ENCODE assay signal across 7 cellular contexts in the genomic region with DNA sequence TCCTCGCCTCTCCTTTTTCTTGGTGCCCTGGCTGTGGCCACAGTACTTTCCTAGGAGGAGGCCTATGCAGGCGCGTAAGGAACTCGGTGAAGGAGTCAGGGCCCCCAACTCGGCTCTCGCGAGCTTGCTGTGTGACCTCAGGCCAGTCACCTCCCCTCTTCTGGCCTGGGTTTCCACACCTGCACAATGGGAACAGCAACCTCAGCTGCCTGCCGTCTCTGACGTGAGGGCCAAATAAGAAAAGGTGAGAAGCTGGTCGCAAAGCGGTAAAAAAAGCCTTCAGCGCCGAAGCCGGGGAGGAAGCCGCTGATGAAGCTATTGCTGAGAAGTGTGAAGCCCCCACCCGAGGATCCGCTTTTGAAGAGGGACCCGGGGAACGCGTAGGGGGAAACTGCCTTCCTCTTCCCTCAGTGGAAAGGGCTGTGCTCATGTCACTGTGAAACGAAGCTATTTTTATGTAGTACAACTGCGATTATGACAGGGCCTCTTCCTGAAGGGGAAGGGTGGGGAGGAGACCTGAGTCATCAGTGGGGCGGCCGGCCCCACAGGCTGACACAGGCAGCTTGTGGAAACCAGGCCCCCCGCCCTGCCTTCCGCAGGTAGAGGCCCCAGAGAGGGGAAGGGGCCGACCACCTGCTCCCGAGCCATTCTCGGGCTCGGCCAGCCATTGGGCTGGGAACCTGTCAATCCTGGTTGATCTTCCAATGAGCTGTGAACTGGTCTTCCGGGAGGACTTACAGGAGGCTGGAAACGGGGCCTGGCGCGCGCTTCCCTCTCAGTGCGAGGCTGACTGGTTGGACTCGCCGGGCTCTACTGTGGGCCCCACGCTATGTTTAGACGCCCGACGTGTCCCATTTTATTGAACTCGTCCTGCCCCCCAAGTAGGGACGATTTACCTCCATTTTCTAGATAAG. TPM values are rescaled to one million over a fixed set of nuclear protein-coding genes. Genes with fewer than 3 reads are reported as not detected.
DNase-seq lines count a peak whose midpoint lies in the region; ATAC-seq lines count a peak whose summit lies in the region.

No MANE protein-coding gene starts in this region.

- peak; percentile 66 for DNase-seq in OCI-M2 (lab: John Stamatoyannopoulos, UW; ENCODE audit: unreplicated experiment)
- DNase-seq in activated T-helper 2 cell treated with anti-CD3 and anti-CD28 coated beads, Interferon-gamma antibody, Interleukin-2, Interleukin-4, amounts not matched to agents 10 μg/mL and 5 μg/mL and 100 μg/mL, durations not matched to agents 14 hours and 24 hours and 36 hours (ENCODE audit: low spot score): peak; percentile 97
- peak; percentile 83 for DNase-seq in fibroblast of the conjunctiva (ENCODE audit: low read depth)
- DNase-seq in natural killer cell treated with Interleukin-12 subunit alpha and Interleukin-12 subunit beta and Interleukin-15 and Interleukin-18, amount 100 ng/mL, for 72 hours (ENCODE audit: low spot score): peak; percentile 95
- DNase-seq in stimulated activated naive B cell treated with anti-CD40 and anti-IgM and Interleukin-4, amounts not matched to agents 10 μg/mL and 1 μg/mL and 100 μg/mL, for 72 hours: peak; percentile 97

- H3K9me3 Mint-ChIP-seq in activated T-helper 2 cell treated with anti-CD3 and anti-CD28 coated beads, Interferon-gamma antibody, Interleukin-2, Interleukin-4, amounts not matched to agents 10 μg/mL and 5 μg/mL and 100 μg/mL, durations not matched to agents 14 hours and 24 hours and 36 hours: no peaks in the 10 kb centered on the region
- no peaks in the 10 kb centered on the region for H3K9me3 Mint-ChIP-seq in natural killer cell treated with Interleukin-12 subunit alpha and Interleukin-12 subunit beta and Interleukin-15 and Interleukin-18, amount 100 ng/mL, for 72 hours
- H3K9me3 Mint-ChIP-seq in stimulated activated naive B cell treated with anti-CD40 and anti-IgM and Interleukin-4, amounts not matched to agents 10 μg/mL and 1 μg/mL and 100 μg/mL, for 72 hours: no peaks in the 10 kb centered on the region

- intact Hi-C loops in activated T-helper 2 cell treated with anti-CD3 and anti-CD28 coated beads, Interferon-gamma antibody, Interleukin-2, Interleukin-4, amounts not matched to agents 10 μg/mL and 5 μg/mL and 100 μg/mL, durations not matched to agents 14 hours and 24 hours and 36 hours (cut with micrococcal nuclease): loop anchor here (1.0 to 5.0 kb wide), 5 partner anchors 52 to 646 kb away; partner anchors contain the start of genes PIF1, PLEKHO2 and RNU5A-1

- H3K4me1 Mint-ChIP-seq in activated T-helper 2 cell treated with anti-CD3 and anti-CD28 coated beads, Interferon-gamma antibody, Interleukin-2, Interleukin-4, amounts not matched to agents 10 μg/mL and 5 μg/mL and 100 μg/mL, durations not matched to agents 14 hours and 24 hours and 36 hours (ENCODE audit: low read depth): peaks cover 62% of the 10 kb centered on the region
- H3K4me1 Mint-ChIP-seq in natural killer cell treated with Interleukin-12 subunit alpha and Interleukin-12 subunit beta and Interleukin-15 and Interleukin-18, amount 100 ng/mL, for 72 hours (ENCODE audit: low read depth in 2 of 2): peaks cover 69 to 70% of the 10 kb centered on the region in 2 donors
- peaks cover 57 to 76% of the 10 kb centered on the region in 2 donors for H3K4me1 Mint-ChIP-seq in stimulated activated naive B cell treated with anti-CD40 and anti-IgM and Interleukin-4, amounts not matched to agents 10 μg/mL and 1 μg/mL and 100 μg/mL, for 72 hours

- no peaks in the 10 kb centered on the region for H3K36me3 Mint-ChIP-seq in activated T-helper 2 cell treated with anti-CD3 and anti-CD28 coated beads, Interferon-gamma antibody, Interleukin-2, Interleukin-4, amounts not matched to agents 10 μg/mL and 5 μg/mL and 100 μg/mL, durations not matched to agents 14 hours and 24 hours and 36 hours (ENCODE audit: low read depth)
- H3K36me3 Mint-ChIP-seq in natural killer cell treated with Interleukin-12 subunit alpha and Interleukin-12 subunit beta and Interleukin-15 and Interleukin-18, amount 100 ng/mL, for 72 hours: no peaks in the 10 kb centered on the region
- no peaks in the 10 kb centered on the region for H3K36me3 Mint-ChIP-seq in stimulated activated naive B cell treated with anti-CD40 and anti-IgM and Interleukin-4, amounts not matched to agents 10 μg/mL and 1 μg/mL and 100 μg/mL, for 72 hours

- ATAC-seq in GM18868 (IDR thresholded peaks at IDR 0.05; ENCODE audit: unreplicated experiment) (peak; percentile 68), HG03064 (IDR thresholded peaks at IDR 0.05; ENCODE audit: low read depth, unreplicated experiment) (peak; percentile 48)
- ATAC-seq in natural killer cell treated with Interleukin-12 subunit alpha and Interleukin-12 subunit beta and Interleukin-15 and Interleukin-18, amount 100 ng/mL, for 72 hours: peak; percentile 88 to 89
- ATAC-seq in stimulated activated naive B cell treated with anti-CD40 and anti-IgM and Interleukin-4, amounts not matched to agents 10 μg/mL and 1 μg/mL and 100 μg/mL, for 72 hours (replicated peaks): peak; percentile 75 to 83

- peak overlapping the region; percentile 86 for H3K4me3 Mint-ChIP-seq in activated T-helper 2 cell treated with anti-CD3 and anti-CD28 coated beads, Interferon-gamma antibody, Interleukin-2, Interleukin-4, amounts not matched to agents 10 μg/mL and 5 μg/mL and 100 μg/mL, durations not matched to agents 14 hours and 24 hours and 36 hours (ENCODE audit: low read depth)
- H3K4me3 Mint-ChIP-seq in natural killer cell treated with Interleukin-12 subunit alpha and Interleukin-12 subunit beta and Interleukin-15 and Interleukin-18, amount 100 ng/mL, for 72 hours: peak overlapping the region; percentile 88
- peak overlapping the region; percentile 91 to 97 for H3K4me3 Mint-ChIP-seq in stimulated activated naive B cell treated with anti-CD40 and anti-IgM and Interleukin-4, amounts not matched to agents 10 μg/mL and 1 μg/mL and 100 μg/mL, for 72 hours

- no peaks in the 10 kb centered on the region for H3K27me3 Mint-ChIP-seq in activated T-helper 2 cell treated with anti-CD3 and anti-CD28 coated beads, Interferon-gamma antibody, Interleukin-2, Interleukin-4, amounts not matched to agents 10 μg/mL and 5 μg/mL and 100 μg/mL, durations not matched to agents 14 hours and 24 hours and 36 hours (ENCODE audit: low read depth)
- no peaks in the 10 kb centered on the region for H3K27me3 Mint-ChIP-seq in natural killer cell treated with Interleukin-12 subunit alpha and Interleukin-12 subunit beta and Interleukin-15 and Interleukin-18, amount 100 ng/mL, for 72 hours
- H3K27me3 Mint-ChIP-seq in stimulated activated naive B cell treated with anti-CD40 and anti-IgM and Interleukin-4, amounts not matched to agents 10 μg/mL and 1 μg/mL and 100 μg/mL, for 72 hours: no peaks in the 10 kb centered on the region

- peak overlapping the region; percentile 96 for H3K27ac Mint-ChIP-seq in activated T-helper 2 cell treated with anti-CD3 and anti-CD28 coated beads, Interferon-gamma antibody, Interleukin-2, Interleukin-4, amounts not matched to agents 10 μg/mL and 5 μg/mL and 100 μg/mL, durations not matched to agents 14 hours and 24 hours and 36 hours
- H3K27ac Mint-ChIP-seq in natural killer cell treated with Interleukin-12 subunit alpha and Interleukin-12 subunit beta and Interleukin-15 and Interleukin-18, amount 100 ng/mL, for 72 hours: peak overlapping the region; percentile 98 to 100
- peak overlapping the region; percentile 100 for H3K27ac Mint-ChIP-seq in stimulated activated naive B cell treated with anti-CD40 and anti-IgM and Interleukin-4, amounts not matched to agents 10 μg/mL and 1 μg/mL and 100 μg/mL, for 72 hours

RNA-seq across cellular contexts. Expression of gene ANKDD1A, which starts 18.0 kb away (rescaled TPM):
- 2.2 and 2.5 TPM in 2 replicates for total RNA-seq in activated T-helper 2 cell treated with anti-CD3 and anti-CD28 coated beads, Interferon-gamma antibody, Interleukin-2, Interleukin-4, amounts not matched to agents 10 μg/mL and 5 μg/mL and 100 μg/mL, durations not matched to agents 14 hours and 24 hours and 36 hours
- total RNA-seq in natural killer cell treated with Interleukin-12 subunit alpha and Interleukin-12 subunit beta and Interleukin-15 and Interleukin-18, amount 100 ng/mL, for 72 hours: 1 to 10 TPM; 3.1 to 5.0 TPM

RNA-seq across cellular contexts. Expression of gene PLEKHO2, which starts 52.0 kb away (rescaled TPM):
- total RNA-seq in activated T-helper 2 cell treated with anti-CD3 and anti-CD28 coated beads, Interferon-gamma antibody, Interleukin-2, Interleukin-4, amounts not matched to agents 10 μg/mL and 5 μg/mL and 100 μg/mL, durations not matched to agents 14 hours and 24 hours and 36 hours: 15.3 and 17.0 TPM in 2 replicates
- 10 to 100 TPM; 31.2 to 47.2 TPM for total RNA-seq in natural killer cell treated with Interleukin-12 subunit alpha and Interleukin-12 subunit beta and Interleukin-15 and Interleukin-18, amount 100 ng/mL, for 72 hours

Comparison
In these comparisons a context has a peak if more than half of its experiments do, and no peak if none do; other contexts are left out.
1. Peak in every context shown above with its lines: DNase-seq and ATAC-seq.